In genomic region chr3:192851821-192852352, GRCh38 we compare ENCODE assay signal across 8 cellular contexts.
DNase-seq lines count a peak whose midpoint lies in the region; ATAC-seq, FAIRE-seq and TF ChIP-seq lines count a peak whose summit lies in the region.

No MANE protein-coding gene starts in this region.

- H3K4me1 Mint-ChIP-seq in dendritic cell treated with granulocyte-macrophage colony-stimulating factor and Interleukin-4, amounts not matched to agents 40 ng/mL and 50 ng/mL, for 4 days (ENCODE audit: low read depth), result peaks cover 43% of the 10 kb centered on the region

- ATAC-seq in HG02588 (IDR thresholded peaks at IDR 0.05; ENCODE audit: unreplicated experiment) (peak; percentile 42), omental fat pad (ENCODE audit: low FRiP score) (peak; percentile 85)

- intact Hi-C loops in dendritic cell treated with granulocyte-macrophage colony-stimulating factor and Interleukin-4, amounts not matched to agents 40 ng/mL and 50 ng/mL, for 4 days (cut with micrococcal nuclease), result loop anchor here (5.0 kb wide), 1 partner anchor 65 kb away; the partner anchor contains the start of gene MB21D2

- TF ChIP-seq POLR2A in GM12892 (IDR thresholded peaks at IDR 0.05; ENCODE audit: low read depth, low read length), result 0 out of 2 replicates have a peak, but pooled peaks have one; percentile 33

- FAIRE-seq in GM12892 (lab: Jason Lieb, UNC), result peak; percentile 81

- no peaks in the 10 kb centered on the region for H3K36me3 Mint-ChIP-seq in dendritic cell treated with granulocyte-macrophage colony-stimulating factor and Interleukin-4, amounts not matched to agents 40 ng/mL and 50 ng/mL, for 4 days (ENCODE audit: low read depth)

- DNase-seq in GM12892 (ENCODE audit: insufficient read length) (no peak), NCI-H748 treated with DMSO at 0.1 percent for 48 hours (lab: John Stamatoyannopoulos, UW) (peak; percentile 76), omental fat pad (ENCODE audit: low spot score) (peak; percentile 45), NAMALWA (ENCODE audit: low spot score) (no peak), NCI-H1048 (lab: John Stamatoyannopoulos, UW) (no peak), HuH-7 (ENCODE audit: low spot score) (no peak)

- TF ChIP-seq CTCF in omental fat pad (IDR thresholded peaks at IDR 0.05), result no peak

- no peak overlapping the region for H3K4me3 Mint-ChIP-seq in dendritic cell treated with granulocyte-macrophage colony-stimulating factor and Interleukin-4, amounts not matched to agents 40 ng/mL and 50 ng/mL, for 4 days

- peaks cover 7% of the 10 kb centered on the region for H3K27me3 Mint-ChIP-seq in dendritic cell treated with granulocyte-macrophage colony-stimulating factor and Interleukin-4, amounts not matched to agents 40 ng/mL and 50 ng/mL, for 4 days

- no peaks in the 10 kb centered on the region for H3K9me3 Mint-ChIP-seq in dendritic cell treated with granulocyte-macrophage colony-stimulating factor and Interleukin-4, amounts not matched to agents 40 ng/mL and 50 ng/mL, for 4 days

- H3K27ac Mint-ChIP-seq in dendritic cell treated with granulocyte-macrophage colony-stimulating factor and Interleukin-4, amounts not matched to agents 40 ng/mL and 50 ng/mL, for 4 days, result peak overlapping the region; percentile 5

Comparison
In these comparisons a context has a peak if more than half of its experiments do, and no peak if none do; other contexts are left out.
1. DNase-seq: peak in NCI-H748 treated with DMSO at 0.1 percent for 48 hours (single experiment) and omental fat pad (single experiment); none in GM12892 (single experiment), NAMALWA (single experiment), NCI-H1048 (single experiment) and HuH-7 (single experiment).